7 cellular contexts compared by ENCODE assay signal in the genomic region with DNA sequence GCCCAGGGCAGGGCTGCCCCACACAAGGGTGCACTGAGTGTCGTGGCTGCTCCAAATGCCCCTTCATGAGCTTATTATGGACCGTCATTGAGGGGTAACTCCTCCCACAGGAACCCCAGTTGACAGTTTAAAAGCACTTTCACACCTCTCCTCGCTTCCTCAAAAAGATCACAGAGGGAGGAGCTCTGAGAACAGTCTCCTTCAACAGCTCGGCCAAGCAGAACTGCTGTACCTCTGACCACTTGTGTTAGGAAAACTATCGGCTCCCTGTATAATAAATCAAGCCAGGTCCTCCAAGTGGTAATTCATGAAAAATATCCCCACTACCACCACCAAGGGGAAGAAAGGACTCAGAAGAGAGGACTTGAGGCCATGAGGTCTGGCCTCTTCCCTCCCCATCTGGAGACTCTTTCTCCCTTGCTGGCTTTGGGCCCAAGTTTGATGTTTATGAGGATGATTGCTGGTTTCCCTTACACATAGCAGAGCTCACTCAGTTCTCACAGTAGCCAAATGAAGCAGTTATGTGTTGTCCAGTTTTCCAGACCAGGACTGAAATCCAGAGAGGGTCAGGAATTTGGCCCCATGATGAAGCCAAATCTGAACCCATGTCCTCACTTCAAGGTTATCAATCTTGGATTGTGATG. TPM values are rescaled to one million over a fixed set of nuclear protein-coding genes. Genes with fewer than 3 reads are reported as not detected.
DNase-seq lines count a peak whose midpoint lies in the region; ATAC-seq and TF ChIP-seq lines count a peak whose summit lies in the region.

No MANE protein-coding gene starts in this region.

- peaks cover 16% of the 10 kb centered on the region for H3K36me3 Mint-ChIP-seq in activated T-cell treated with anti-CD3 and anti-CD28 coated beads, Interleukin-2, amount 50 U/mL, for 4 hours (ENCODE audit: insufficient read depth)

- H3K27me3 Mint-ChIP-seq in activated T-cell treated with anti-CD3 and anti-CD28 coated beads, Interleukin-2, amount 50 U/mL, for 4 hours (ENCODE audit: low read depth) = no peaks in the 10 kb centered on the region

- TF ChIP-seq CTCF in NB4 (IDR thresholded peaks at IDR 0.05; ENCODE audit: low read depth, low read length) (no peak), cardiac muscle cell (IDR thresholded peaks at IDR 0.05; ENCODE audit: low read depth, low read length) (no peak), testis (IDR thresholded peaks at IDR 0.05) (no peak)

- no peaks in the 10 kb centered on the region for H3K9me3 Mint-ChIP-seq in activated T-cell treated with anti-CD3 and anti-CD28 coated beads, Interleukin-2, amount 50 U/mL, for 4 hours

- H3K27me3 ChIP-seq in cardiac muscle cell = no peaks in the 10 kb centered on the region
- H3K27me3 ChIP-seq in testis = no peaks in the 10 kb centered on the region

- DNase-seq in NB4 (ENCODE audit: low read depth) (peak; percentile 34), cardiac muscle cell (ENCODE audit: low read depth in 1 of 2, low spot score in 1 of 2) (peak in 1 of 2 donors; percentile 63), testis (peak; percentile 56), iPS-NIHi7 (ENCODE audit: extremely low spot score) (no peak)
- DNase-seq in activated T-cell treated with anti-CD3 and anti-CD28 coated beads, Interleukin-2, amount 50 U/mL, for 4 hours = no peak
- DNase-seq in activated CD4-positive, CD25-positive, alpha-beta regulatory T cell treated with anti-CD3 and anti-CD28 coated beads, Interleukin-2, amount 50 U/mL, for 72 hours = no peak

- H3K9me3 ChIP-seq in cardiac muscle cell (ENCODE audit: low read depth) (no peaks in the 10 kb centered on the region), testis (no peaks in the 10 kb centered on the region)

- 44 to 53% methylated on average over 4 to 5 of the region's 5 CpGs for WGBS in testis, 2 donors

- peaks cover 3% of the 10 kb centered on the region for H3K4me1 Mint-ChIP-seq in activated T-cell treated with anti-CD3 and anti-CD28 coated beads, Interleukin-2, amount 50 U/mL, for 4 hours (ENCODE audit: low read depth)

- H3K4me3 Mint-ChIP-seq in activated T-cell treated with anti-CD3 and anti-CD28 coated beads, Interleukin-2, amount 50 U/mL, for 4 hours = no peak overlapping the region

- H3K4me3 ChIP-seq in NB4 (ENCODE audit: low read depth, low read length) (no peak overlapping the region), cardiac muscle cell (no peak overlapping the region), testis (no peak overlapping the region)

- ATAC-seq in GM19395 (IDR thresholded peaks at IDR 0.05; ENCODE audit: unreplicated experiment) = peak; percentile 66
- ATAC-seq in activated T-cell treated with anti-CD3 and anti-CD28 coated beads, Interleukin-2, amount 50 U/mL, for 4 hours = no peak

- H3K27ac ChIP-seq in cardiac muscle cell = peak overlapping the region; percentile 74
- peak overlapping the region in 1 of 2 donors; percentile 9 for H3K27ac ChIP-seq in testis

- TF ChIP-seq POLR2A in NB4 (IDR thresholded peaks at IDR 0.05; ENCODE audit: extremely low read depth, insufficient read length) (no peak), testis (IDR thresholded peaks at IDR 0.05) (no peak)

- intact Hi-C loops in testis (cut with DNase I; ENCODE audit: low total_unique reads) = no loop called here

- H3K4me1 ChIP-seq in cardiac muscle cell (ENCODE audit: low read depth) = peaks cover under 1% of the 10 kb centered on the region
- peaks cover 18% of the 10 kb centered on the region for H3K4me1 ChIP-seq in testis

- H3K36me3 ChIP-seq in cardiac muscle cell (peaks cover 31% of the 10 kb centered on the region), testis (ENCODE audit: low read depth, missing control alignments) (no peaks in the 10 kb centered on the region)

RNA-seq across cellular contexts. Expression of a gene that starts 8.7 kb away (rescaled TPM):
- total RNA-seq in cardiac muscle cell = 109 and 270 TPM in 2 replicates
- 42.7 and 66.8 TPM in 2 replicates for polyA plus RNA-seq in cardiac muscle cell
- 10 to 100 TPM; 77.9 to 82.4 TPM for total RNA-seq in testis
- 23.9 TPM for polyA plus RNA-seq in testis (ENCODE audit: insufficient read depth, low read depth, low replicate concordance)
- total RNA-seq in activated T-cell treated with anti-CD3 and anti-CD28 coated beads, Interleukin-2, amount 50 U/mL, for 4 hours = under 1 TPM; 0.83 to 0.98 (median 0.87) TPM

RNA-seq across cellular contexts. Expression of a gene that starts 14.9 kb away (rescaled TPM):
- total RNA-seq in cardiac muscle cell (45.3 and 55.9 TPM in 2 replicates), testis (10 to 100 TPM; 71.2 to 79.6 TPM)
- polyA plus RNA-seq in cardiac muscle cell (48.3 and 64.9 TPM in 2 replicates), testis (ENCODE audit: insufficient read depth, low read depth, low replicate concordance) (44.4 TPM)
- total RNA-seq in activated T-cell treated with anti-CD3 and anti-CD28 coated beads, Interleukin-2, amount 50 U/mL, for 4 hours = 10 to 100 TPM; 18.0 to 21.0 (median 18.2) TPM

RNA-seq across cellular contexts. Expression of a gene that starts 15.1 kb away (rescaled TPM):
- total RNA-seq in cardiac muscle cell (7.4 and 8.0 TPM in 2 replicates), testis (10 to 100 TPM in 1 of 2 donors, 1 to 10 TPM in 1; 9.3 to 12.8 TPM)
- polyA plus RNA-seq in cardiac muscle cell (2.2 and 4.0 TPM in 2 replicates), testis (ENCODE audit: insufficient read depth, low read depth, low replicate concordance) (8.0 TPM)
- 1 to 10 TPM; 3.0 to 3.9 (median 3.3) TPM for total RNA-seq in activated T-cell treated with anti-CD3 and anti-CD28 coated beads, Interleukin-2, amount 50 U/mL, for 4 hours

RNA-seq across cellular contexts. Expression of a gene that starts 15.2 kb away (rescaled TPM):
- 27.9 and 36.0 TPM in 2 replicates for total RNA-seq in cardiac muscle cell
- polyA plus RNA-seq in cardiac muscle cell = 62.4 and 96.3 TPM in 2 replicates
- 1 to 10 TPM; 4.6 to 6.5 TPM for total RNA-seq in testis
- polyA plus RNA-seq in testis (ENCODE audit: insufficient read depth, low read depth, low replicate concordance) = 12.1 TPM
- not detected for total RNA-seq in activated T-cell treated with anti-CD3 and anti-CD28 coated beads, Interleukin-2, amount 50 U/mL, for 4 hours

RNA-seq across cellular contexts. Expression of a gene that starts 29.8 kb away (rescaled TPM):
- total RNA-seq in cardiac muscle cell (35.4 and 267 TPM in 2 replicates), testis (10 to 100 TPM; 21.4 to 22.0 TPM)
- polyA plus RNA-seq in cardiac muscle cell (48.6 and 352 TPM in 2 replicates), testis (ENCODE audit: insufficient read depth, low read depth, low replicate concordance) (36.7 TPM)
- 10 to 100 TPM; 10.5 to 19.4 (median 18.4) TPM for total RNA-seq in activated T-cell treated with anti-CD3 and anti-CD28 coated beads, Interleukin-2, amount 50 U/mL, for 4 hours

Comparison
In these comparisons a context has a peak if more than half of its experiments do, and no peak if none do; other contexts are left out.
1. DNase-seq: peak in NB4 (single experiment) and testis (single experiment); none in iPS-NIHi7 (single experiment), activated T-cell treated with anti-CD3 and anti-CD28 coated beads, Interleukin-2, amount 50 U/mL, for 4 hours (single experiment) and activated CD4-positive, CD25-positive, alpha-beta regulatory T cell treated with anti-CD3 and anti-CD28 coated beads, Interleukin-2, amount 50 U/mL, for 72 hours (single experiment).
2. RNA of a gene that starts 8.7 kb away (total RNA-seq): 109 to 270 TPM in cardiac muscle cell and 77.9 to 82.4 TPM in testis; 0.83 to 0.98 TPM in activated T-cell treated with anti-CD3 and anti-CD28 coated beads, Interleukin-2, amount 50 U/mL, for 4 hours; every median in the first group is over 10 times any median in the second.